In the genomic region with DNA sequence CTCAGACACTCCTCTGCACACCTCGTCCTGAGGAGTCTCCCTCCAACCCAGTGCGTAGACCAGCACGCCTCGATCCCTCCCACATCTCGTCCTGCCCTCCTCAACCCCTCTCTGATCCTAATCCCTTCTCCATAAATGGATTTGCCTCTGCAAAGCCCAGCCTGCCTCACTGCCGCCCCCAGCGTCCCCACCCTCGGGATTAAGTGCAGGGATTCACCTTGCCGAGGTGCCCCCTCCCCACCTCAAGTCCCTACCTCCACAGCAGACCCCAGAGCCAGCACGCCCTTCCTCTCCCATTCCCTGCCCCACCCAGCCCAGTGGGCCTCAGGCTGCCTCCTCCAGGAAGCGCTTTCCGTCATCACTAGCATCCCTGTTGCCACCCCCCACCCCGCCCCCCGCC, we compare ENCODE assay signal across 7 cellular contexts. TPM values are rescaled to one million over a fixed set of nuclear protein-coding genes. Genes with fewer than 3 reads are reported as not detected.
DNase-seq lines count a peak whose midpoint lies in the region; ATAC-seq and TF ChIP-seq lines count a peak whose summit lies in the region.
"Had no signal": no experiment of that assay in that cellular context is flagged by ENCODE, and none has a peak within 500 bp of the region (broad histone marks: within the 10 kb centered on the region; RNA-seq: fewer than 3 reads in every experiment).

No MANE protein-coding gene starts in this region.

- 46% methylated on average over 9 of the region's 14 CpGs; no CpG with 5 or more reads in 1 of the 2 experiments for WGBS in IMR-90 (ENCODE audit: extremely low coverage in 2 of 2, insufficient read length in 1 of 2), 2 experiments
- WGBS in sigmoid colon, 2 donors, result 32 to 53% methylated on average over 14 of the region's 14 CpGs

- peak overlapping the region; percentile 71 for H2AK9ac ChIP-seq in IMR-90 (replicated peaks; ENCODE audit: low read depth, low read length, poor library complexity)

- no peak overlapping the region for H4K5ac ChIP-seq in IMR-90 (ENCODE audit: low read depth, low read length)

- peak overlapping the region; percentile 33; the same call in 1 of the 2 replicates for H3K23ac ChIP-seq in IMR-90 (ENCODE audit: low read depth, low read length)

- CTCF ChIA-PET in IMR-90 (lab: Yijun Ruan, JAX), result no interaction called here
- CTCF ChIA-PET in MCF 10A (lab: Yijun Ruan, JAX), result no interaction called here

- H3K36me3 ChIP-seq in IMR-90 (ENCODE audit: control insufficient read depth, insufficient read depth, low read length), result no peaks in the 10 kb centered on the region
- H3K36me3 ChIP-seq in sigmoid colon, result no peaks in the 10 kb centered on the region
- H3K36me3 ChIP-seq: thyroid gland had no signal

- H2AK5ac ChIP-seq in IMR-90 (ENCODE audit: low read depth, low read length), result no peak overlapping the region

- TF ChIP-seq POLR2A in IMR-90 (IDR thresholded peaks at IDR 0.05; ENCODE audit: low read depth, low read length) (no peak), sigmoid colon (IDR thresholded peaks at IDR 0.05) (no peak)

- no peaks in the 10 kb centered on the region for H3K9me3 Mint-ChIP-seq in MCF 10A (ENCODE audit: unreplicated experiment)
- H3K9me3 Mint-ChIP-seq: natural killer cell treated with Interleukin-12 subunit alpha and Interleukin-12 subunit beta and Interleukin-15 and Interleukin-18, amount 100 ng/mL, for 72 hours had no signal

- no peak overlapping the region for H3K4me2 ChIP-seq in IMR-90 (ENCODE audit: low read depth, low read length)

- H2BK20ac ChIP-seq in IMR-90 (ENCODE audit: low read depth, low read length), result no peak overlapping the region

- H3K79me1 ChIP-seq in IMR-90 (ENCODE audit: low read depth in 1 of 2, low read length in 2 of 2), result peaks cover 8 to 73% of the 10 kb centered on the region in 2 experiments; a peak in 3 of 4 replicates

- no peak overlapping the region for H2BK15ac ChIP-seq in IMR-90 (ENCODE audit: low read depth, low read length)

- no peak overlapping the region for H4K8ac ChIP-seq in IMR-90 (ENCODE audit: low read depth in 2 of 2, low read length in 2 of 2)

- no peak overlapping the region for H2AFZ ChIP-seq in IMR-90 (replicated peaks; ENCODE audit: low read length, poor library complexity)

- H3K4me1 Mint-ChIP-seq in MCF 10A (ENCODE audit: insufficient read depth, unreplicated experiment), result peaks cover 5% of the 10 kb centered on the region

- no peak overlapping the region for H3K9ac ChIP-seq in IMR-90 (ENCODE audit: low read depth, low read length)

- no peak for ATAC-seq in IMR-90 (ENCODE audit: low read depth)
- ATAC-seq in GM21737 (IDR thresholded peaks at IDR 0.05; ENCODE audit: unreplicated experiment), result no peak
- ATAC-seq: natural killer cell treated with Interleukin-12 subunit alpha and Interleukin-12 subunit beta and Interleukin-15 and Interleukin-18, amount 100 ng/mL, for 72 hours had no signal

- peak overlapping the region; percentile 57 for H3K27ac Mint-ChIP-seq in MCF 10A (ENCODE audit: low read depth, unreplicated experiment)
- H3K27ac Mint-ChIP-seq: natural killer cell treated with Interleukin-12 subunit alpha and Interleukin-12 subunit beta and Interleukin-15 and Interleukin-18, amount 100 ng/mL, for 72 hours had no signal

- peaks cover 2% of the 10 kb centered on the region for H3K36me3 Mint-ChIP-seq in MCF 10A (ENCODE audit: insufficient read depth, unreplicated experiment)
- H3K36me3 Mint-ChIP-seq: natural killer cell treated with Interleukin-12 subunit alpha and Interleukin-12 subunit beta and Interleukin-15 and Interleukin-18, amount 100 ng/mL, for 72 hours had no signal

- no peak overlapping the region for H2BK120ac ChIP-seq in IMR-90 (ENCODE audit: low read depth, low read length)

- TF ChIP-seq CTCF in IMR-90 (conservative IDR thresholded peaks at IDR 0.05; ENCODE audit: low read depth, low read length) (no peak), MCF 10A (IDR thresholded peaks at IDR 0.05; ENCODE audit: unreplicated experiment) (no peak), sigmoid colon (IDR thresholded peaks at IDR 0.05) (no peak)

- no TSS peak for BruUV-seq in IMR-90 (replicated peaks; lab: Mats Ljungman, UMichigan)
- no TSS peak for BruUV-seq in MCF 10A (replicated peaks; lab: Mats Ljungman, UMichigan)

- no peak overlapping the region for H2BK5ac ChIP-seq in IMR-90 (ENCODE audit: low read depth, low read length, poor library complexity, severe bottlenecking)

- dilution Hi-C loops in IMR-90 (cut with HindIII; ENCODE audit: low sequenced_read_pairs, unreplicated experiment), result no loop called here

- DNase-seq in IMR-90, result no peak
- DNase-seq in MCF 10A (ENCODE audit: unreplicated experiment), result no peak
- DNase-seq in sigmoid colon, result no peak
- DNase-seq in midbrain (lab: John Stamatoyannopoulos, UW), result no peak

- H3K56ac ChIP-seq in IMR-90 (ENCODE audit: extremely low read depth, insufficient read depth, low read length), result no peak overlapping the region

- H4K20me1 ChIP-seq in IMR-90 (ENCODE audit: insufficient read depth, low read length), result peaks cover 76% of the 10 kb centered on the region

- intact Hi-C loops in IMR-90 (cut with micrococcal nuclease), result no loop called here
- intact Hi-C loops in MCF 10A (cut with micrococcal nuclease), result no loop called here
- intact Hi-C loops in sigmoid colon (cut with DNase I), result no loop called here

- no peaks in the 10 kb centered on the region for H3K27me3 Mint-ChIP-seq in MCF 10A (ENCODE audit: insufficient read depth, unreplicated experiment)
- H3K27me3 Mint-ChIP-seq: natural killer cell treated with Interleukin-12 subunit alpha and Interleukin-12 subunit beta and Interleukin-15 and Interleukin-18, amount 100 ng/mL, for 72 hours had no signal

- no peak overlapping the region for H3K4me3 ChIP-seq in IMR-90 (ENCODE audit: insufficient read depth, low read depth, low read length)
- H3K4me3 ChIP-seq in sigmoid colon, result no peak overlapping the region
- H3K4me3 ChIP-seq: thyroid gland had no signal

- H3K27me3 ChIP-seq in IMR-90 (ENCODE audit: control insufficient read depth, insufficient read depth, low read length), result no peaks in the 10 kb centered on the region
- H3K27me3 ChIP-seq in sigmoid colon, result peaks cover 0 to 60% (median 29%) of the 10 kb centered on the region in 3 donors
- H3K27me3 ChIP-seq: thyroid gland had no signal

- no peak overlapping the region for H4K91ac ChIP-seq in IMR-90 (ENCODE audit: insufficient read depth, low read depth, low read length)

- no peak for TF ChIP-seq EP300 in sigmoid colon (IDR thresholded peaks at IDR 0.05)

- H3K4me1 ChIP-seq in IMR-90 (ENCODE audit: control insufficient read depth, insufficient read depth, low read length) (peaks cover 54% of the 10 kb centered on the region), sigmoid colon (peaks cover 0 to 83% (median 78%) of the 10 kb centered on the region in 4 donors)

- no peak overlapping the region for H3K14ac ChIP-seq in IMR-90 (replicated peaks; ENCODE audit: low read depth, low read length)

- POLR2A ChIA-PET in IMR-90 (lab: Charles Lee; ENCODE audit: unreplicated experiment), result no interaction called here
- POLR2A ChIA-PET in MCF 10A (lab: Yijun Ruan, JAX), result no interaction called here

- H3K4ac ChIP-seq in IMR-90 (ENCODE audit: low read depth, low read length), result no peak overlapping the region

- H3K27ac ChIP-seq in IMR-90 (ENCODE audit: insufficient read depth, low read length) (no peak overlapping the region), sigmoid colon (peak overlapping the region; percentile 57 to 84 (median 82))
- H3K27ac ChIP-seq: thyroid gland had no signal

- H3K9me3 ChIP-seq in IMR-90 (ENCODE audit: control insufficient read depth, insufficient read depth, low read length), result no peaks in the 10 kb centered on the region
- H3K9me3 ChIP-seq in sigmoid colon, result no peaks in the 10 kb centered on the region
- H3K9me3 ChIP-seq: thyroid gland had no signal

- H3K18ac ChIP-seq in IMR-90 (ENCODE audit: low read depth, low read length), result no peak overlapping the region

- in situ Hi-C loops in IMR-90 (cut with MboI; ENCODE audit: low sequenced_read_pairs), result no loop called here

- no peak overlapping the region for H3K4me3 Mint-ChIP-seq in MCF 10A (ENCODE audit: unreplicated experiment)
- H3K4me3 Mint-ChIP-seq: natural killer cell treated with Interleukin-12 subunit alpha and Interleukin-12 subunit beta and Interleukin-15 and Interleukin-18, amount 100 ng/mL, for 72 hours had no signal

- TF ChIP-seq RAD21 in IMR-90 (IDR thresholded peaks at IDR 0.05; ENCODE audit: low read length), result no peak

- peaks cover 7% of the 10 kb centered on the region; the same call in 1 of the 2 replicates for H3K9me1 ChIP-seq in IMR-90 (ENCODE audit: insufficient read depth, low read length)

RNA-seq across cellular contexts. Expression of gene KLF16, which starts 4.1 kb away (rescaled TPM):
- total RNA-seq in IMR-90 (2012; rRNA removed) (0.90 and 1.7 TPM in 2 replicates), MCF 10A (2022) (27.0 and 45.5 TPM in 2 replicates), sigmoid colon (10 to 100 TPM in 1 of 4 donors, 1 to 10 TPM in 3; 2.1 to 10.3 (median 4.4) TPM)
- polyA plus RNA-seq in IMR-90 (2012; rRNA removed) (13.1 and 31.4 TPM in 2 replicates), sigmoid colon (10 to 100 TPM in 2 of 3 donors, 1 to 10 TPM in 1; 8.4 to 20.5 (median 12.5) TPM)
- 14.5 and 19.8 TPM in 2 replicates for polyA plus RNA-seq in IMR-90 (2012; cell fraction: cytosol; rRNA removed)
- 18.0 and 29.0 TPM in 2 replicates for polyA plus RNA-seq in IMR-90 (2012; cell fraction: nucleus; rRNA removed; ENCODE audit: low replicate concordance)

RNA-seq across cellular contexts. Expression of gene REXO1, which starts 11.0 kb away (rescaled TPM):
- total RNA-seq in IMR-90 (2012; rRNA removed) (1.4 and 2.5 TPM in 2 replicates), MCF 10A (2022) (28.7 and 36.4 TPM in 2 replicates), sigmoid colon (10 to 100 TPM in 2 of 4 donors, 1 to 10 TPM in 2; 8.6 to 61.8 (median 13.1) TPM)
- polyA plus RNA-seq in IMR-90 (2012; rRNA removed) (39.2 and 63.7 TPM in 2 replicates), sigmoid colon (10 to 100 TPM in 2 of 3 donors, 1 to 10 TPM in 1; 9.0 to 34.6 (median 11.1) TPM)
- 13.1 and 26.8 TPM in 2 replicates for polyA plus RNA-seq in IMR-90 (2012; cell fraction: cytosol; rRNA removed)
- 185 and 1,091 TPM in 2 replicates for polyA plus RNA-seq in IMR-90 (2012; cell fraction: nucleus; rRNA removed; ENCODE audit: low replicate concordance)

RNA-seq across cellular contexts. Expression of gene ABHD17A, which starts 26.0 kb away (rescaled TPM):
- total RNA-seq in IMR-90 (2012; rRNA removed) (31.9 and 37.8 TPM in 2 replicates), MCF 10A (2022) (38.9 and 39.5 TPM in 2 replicates), sigmoid colon (10 to 100 TPM; 86.6 to 97.1 (median 92.7) TPM)
- polyA plus RNA-seq in IMR-90 (2012; rRNA removed) (76.2 and 111 TPM in 2 replicates), sigmoid colon (10 to 100 TPM; 60.7 to 76.3 (median 69.4) TPM)
- 52.5 and 129 TPM in 2 replicates for polyA plus RNA-seq in IMR-90 (2012; cell fraction: cytosol; rRNA removed)
- 86.9 and 244 TPM in 2 replicates for polyA plus RNA-seq in IMR-90 (2012; cell fraction: nucleus; rRNA removed; ENCODE audit: low replicate concordance)

RNA-seq across cellular contexts. Expression of gene ADAT3, which starts 45.9 kb away (rescaled TPM):
- total RNA-seq in IMR-90 (2012; rRNA removed), result 0.28 and 0.36 TPM in 2 replicates
- 2.8 and 3.6 TPM in 2 replicates for polyA plus RNA-seq in IMR-90 (2012; rRNA removed)
- 2.5 and 5.0 TPM in 2 replicates for polyA plus RNA-seq in IMR-90 (2012; cell fraction: cytosol; rRNA removed)
- polyA plus RNA-seq in IMR-90 (2012; cell fraction: nucleus; rRNA removed; ENCODE audit: low replicate concordance), result 4.0 and 16.1 TPM in 2 replicates
- 6.8 and 6.9 TPM in 2 replicates for total RNA-seq in MCF 10A (2022)
- 1 to 10 TPM in 2 of 4 donors, under 1 TPM in 2; 0.33 to 6.2 (median 1.5) TPM for total RNA-seq in sigmoid colon
- 10 to 100 TPM in 2 of 3 donors, 1 to 10 TPM in 1; 6.6 to 17.4 (median 13.2) TPM for polyA plus RNA-seq in sigmoid colon

RNA-seq across cellular contexts. Expression of gene SCAMP4, which starts 45.9 kb away (rescaled TPM):
- total RNA-seq in IMR-90 (2012; rRNA removed), result 10.8 and 16.1 TPM in 2 replicates
- polyA plus RNA-seq in IMR-90 (2012; rRNA removed), result 24.0 and 28.1 TPM in 2 replicates
- polyA plus RNA-seq in IMR-90 (2012; cell fraction: cytosol; rRNA removed), result 24.9 and 55.9 TPM in 2 replicates
- polyA plus RNA-seq in IMR-90 (2012; cell fraction: nucleus; rRNA removed; ENCODE audit: low replicate concordance), result 46.2 and 111 TPM in 2 replicates
- 48.7 and 67.2 TPM in 2 replicates for total RNA-seq in MCF 10A (2022)
- 10 to 100 TPM; 25.8 to 47.0 (median 31.0) TPM for total RNA-seq in sigmoid colon
- 10 to 100 TPM; 14.4 to 55.4 (median 16.6) TPM for polyA plus RNA-seq in sigmoid colon
